In the genomic region with DNA sequence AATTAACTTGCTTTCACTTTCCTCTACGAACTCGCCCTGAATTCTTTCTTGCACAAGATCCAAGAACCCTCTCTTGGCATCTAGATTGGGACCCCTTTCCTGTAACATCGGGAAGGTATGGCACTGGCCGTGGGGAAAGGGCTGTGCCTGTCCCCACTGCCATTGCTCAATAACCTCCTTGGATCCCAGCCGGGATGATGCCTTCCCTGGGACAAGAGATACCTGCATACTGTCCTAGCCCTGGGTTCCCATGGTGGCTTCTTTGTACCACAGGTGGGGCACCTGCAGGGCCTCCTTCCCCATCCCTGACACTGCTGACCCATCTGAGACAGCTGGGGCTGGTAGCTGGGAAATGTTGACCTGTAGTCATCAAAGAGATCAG, we compare ENCODE assay signal across 16 cellular contexts. TPM values are rescaled to one million over a fixed set of nuclear protein-coding genes. Genes with fewer than 3 reads are reported as not detected.
A peak's percentile ranks its signal among the peaks of the same experiment; 100 is the strongest.
DNase-seq lines count a peak whose midpoint lies in the region; ATAC-seq, FAIRE-seq and TF ChIP-seq lines count a peak whose summit lies in the region.
"Not testable (repeated sequence)": the region's sequence is repeated elsewhere in the genome, so short reads cannot be mapped to it uniquely, and the experiment has no call there.
"Had no signal": no experiment of that assay in that cellular context is flagged by ENCODE, and none has a peak within 500 bp of the region (broad histone marks: within the 10 kb centered on the region; RNA-seq: fewer than 3 reads in every experiment).

No MANE protein-coding gene starts in this region.

- not testable (repeated sequence) for H3K27me3 ChIP-seq in BLaER1; Panc1 (ENCODE audit: control insufficient read depth, insufficient read depth, low read length); transverse colon
- H3K27me3 ChIP-seq in K562 (ENCODE audit: control insufficient read depth in 2 of 2, insufficient read depth in 2 of 2, low read length in 2 of 2), result peaks cover 2 to 14% of the 10 kb centered on the region in 2 experiments; a peak in 3 of 5 replicates

- CTCF ChIA-PET in Panc1 (lab: Charles Lee), result not testable (repeated sequence)
- CTCF ChIA-PET in K562 (lab: Yijun Ruan, JAX; ENCODE audit: low intra/inter-chr PET ratio), result interaction anchor here (0.6 kb wide), 1 partner anchor 11 kb away, joined by 3 read pairs; no protein-coding TSS in a partner anchor

- intact Hi-C loops in Panc1 (cut with micrococcal nuclease; ENCODE audit: unreplicated experiment); K562 (cut with micrococcal nuclease); transverse colon (cut with DNase I; ENCODE audit: low total_unique reads): not testable (repeated sequence)

- not testable (repeated sequence) for BruUV-seq in Panc1 (replicated peaks; lab: Mats Ljungman, UMichigan); K562 (replicated peaks; lab: Mats Ljungman, UMichigan)

- not testable (repeated sequence) for ATAC-seq in Panc1, K562
- peak; percentile 48 for ATAC-seq in left lobe of liver

- TF ChIP-seq CTCF in Panc1 (IDR thresholded peaks at IDR 0.05); K562 (IDR thresholded peaks at IDR 0.05 in 2 of 3, conservative IDR thresholded peaks at IDR 0.05 in 1 of 3; ENCODE audit: insufficient read depth in 2 of 3, low read depth in 1 of 3, low read length in 3 of 3); endothelial cell (IDR thresholded peaks at IDR 0.05; ENCODE audit: unreplicated experiment); progenitor cell of endocrine pancreas (IDR thresholded peaks at IDR 0.05; ENCODE audit: unreplicated experiment); transverse colon (IDR thresholded peaks at IDR 0.05): not testable (repeated sequence)

- not testable (repeated sequence) for H3K4me3 ChIP-seq in BLaER1; Panc1 (ENCODE audit: low read depth in 2 of 2, low read length in 2 of 2); K562
- H3K4me3 ChIP-seq in transverse colon, result peak overlapping the region in 1 of 4 donors; percentile 3

- H3K27me3 Mint-ChIP-seq in endothelial cell (ENCODE audit: unreplicated experiment); progenitor cell of endocrine pancreas: not testable (repeated sequence)

- H3K27ac ChIP-seq in BLaER1 (0 out of 2 replicates have a peak overlapping the region, but pooled peaks have one; percentile 80), Panc1 (ENCODE audit: low read length) (0 out of 2 replicates have a peak overlapping the region, but pooled peaks have one; percentile 44), transverse colon (peak overlapping the region in 3 of 4 donors; percentile 67 to 75 (median 69))
- not testable (repeated sequence) for H3K27ac ChIP-seq in K562 (ENCODE audit: extremely low read depth, low read depth, low read length)

- TF ChIP-seq RAD21 in K562 (CRISPR knock-in tag; conservative IDR thresholded peaks at IDR 0.05 in 1 of 2, IDR thresholded peaks at IDR 0.05 in 1 of 2), result not testable (repeated sequence)

- 6% methylated on average over 5 of the region's 5 CpGs for WGBS in K562 (ENCODE audit: insufficient coverage, low coverage, missing lambda C conversion rate)
- 43 to 53% methylated on average over 4 to 5 of the region's 5 CpGs for WGBS in transverse colon (ENCODE audit: low coverage in 1 of 2), 2 donors

- not testable (repeated sequence) for H3K9me1 ChIP-seq in K562 (ENCODE audit: control insufficient read depth, insufficient read depth, low read length)

- not testable (repeated sequence) for H3K9me3 ChIP-seq in BLaER1; Panc1 (ENCODE audit: control insufficient read depth, insufficient read depth, low read depth, low read length); K562 (replicated peaks; ENCODE audit: control insufficient read depth, insufficient read depth, low read depth, low read length); transverse colon

- H3K79me2 ChIP-seq in K562 (ENCODE audit: control insufficient read depth, insufficient read depth, low read length), result not testable (repeated sequence)

- H3K4me1 Mint-ChIP-seq in endothelial cell (ENCODE audit: unreplicated experiment), result peaks cover 41% of the 10 kb centered on the region
- H3K4me1 Mint-ChIP-seq in progenitor cell of endocrine pancreas (ENCODE audit: low read depth), result peaks cover 40% of the 10 kb centered on the region

- not testable (repeated sequence) for H3K36me3 ChIP-seq in BLaER1; Panc1 (ENCODE audit: control insufficient read depth, insufficient read depth, low read length); K562 (ENCODE audit: control insufficient read depth, insufficient read depth, low read length); transverse colon

- not testable (repeated sequence) for DNase-seq in Panc1 (ENCODE audit: low read depth, low spot score); K562 (ENCODE audit: extremely low read depth in 1 of 4, low spot score in 3 of 4); endothelial cell (ENCODE audit: low spot score); left lobe of liver (ENCODE audit: low spot score); progenitor cell of endocrine pancreas (ENCODE audit: low spot score, unreplicated experiment); transverse colon

- H4K20me1 ChIP-seq in BLaER1; K562 (replicated peaks; ENCODE audit: control insufficient read depth, insufficient read depth, low read length): not testable (repeated sequence)

- H3K27ac Mint-ChIP-seq in endothelial cell (ENCODE audit: unreplicated experiment) (peak overlapping the region; percentile 70), progenitor cell of endocrine pancreas (peak overlapping the region; percentile 96)

- not testable (repeated sequence) for H3K36me3 Mint-ChIP-seq in endothelial cell (ENCODE audit: low read depth, unreplicated experiment); progenitor cell of endocrine pancreas (ENCODE audit: insufficient read depth)

- H3K4me1 ChIP-seq in BLaER1, result peaks cover 31% of the 10 kb centered on the region
- not testable (repeated sequence) for H3K4me1 ChIP-seq in Panc1 (ENCODE audit: control insufficient read depth, insufficient read depth, low read length); K562 (replicated peaks in 1 of 2; ENCODE audit: control insufficient read depth in 2 of 2, insufficient read depth in 2 of 2, low read length in 2 of 2)
- H3K4me1 ChIP-seq in transverse colon, result peaks cover 0 to 14% (median 5%) of the 10 kb centered on the region in 4 donors

- POLR2A ChIA-PET in Panc1 (lab: Charles Lee), result not testable (repeated sequence)
- POLR2A ChIA-PET in K562 (lab: Yijun Ruan, JAX), result interaction anchor here (0.6 kb wide), 1 partner anchor 64 kb away, joined by 3 read pairs; no protein-coding TSS in a partner anchor

- H3K9ac ChIP-seq in BLaER1; K562 (ENCODE audit: insufficient read depth in 1 of 2, low read depth in 2 of 2, low read length in 2 of 2): not testable (repeated sequence)

- not testable (repeated sequence) for TF ChIP-seq EP300 in K562 (IDR thresholded peaks at IDR 0.05; ENCODE audit: low read length); transverse colon (IDR thresholded peaks at IDR 0.05; ENCODE audit: low read depth)

- H2AFZ ChIP-seq in K562 (ENCODE audit: low read depth, low read length), result not testable (repeated sequence)

- FAIRE-seq in K562 (lab: Jason Lieb, UNC), result peak; percentile 6

- not testable (repeated sequence) for H3K9me3 Mint-ChIP-seq in endothelial cell (ENCODE audit: unreplicated experiment); progenitor cell of endocrine pancreas (ENCODE audit: low read depth)

- peak overlapping the region; percentile 14 for H3K4me2 ChIP-seq in BLaER1
- not testable (repeated sequence) for H3K4me2 ChIP-seq in K562 (ENCODE audit: insufficient read depth, low read length)

- in situ Hi-C loops in Panc1 (cut with HindIII; ENCODE audit: low pct_unique_long_range_greater_than_20kb, low sequenced_read_pairs); K562 (cut with MboI); transverse colon (cut with MboI; ENCODE audit: low pct_ligation_motif_present in 1 of 4, low pct_unique_long_range_greater_than_20kb in 1 of 4, low sequenced_read_pairs in 3 of 4): not testable (repeated sequence)

- not testable (repeated sequence) for TF ChIP-seq POLR2A in K562 (conservative IDR thresholded peaks at IDR 0.05); transverse colon (IDR thresholded peaks at IDR 0.05)

- not testable (repeated sequence) for H3K4me3 Mint-ChIP-seq in endothelial cell (ENCODE audit: unreplicated experiment); progenitor cell of endocrine pancreas (ENCODE audit: low read depth)

RNA-seq across cellular contexts. Expression of a gene that starts 4.9 kb away (rescaled TPM):
- 5.9 TPM for total RNA-seq in Panc1 (2021; ENCODE audit: unreplicated experiment)
- polyA plus RNA-seq in Panc1 (2012; ENCODE audit: insufficient read length), result not detected
- total RNA-seq in K562 (2011; cell fraction: chromatin; rRNA removed; ENCODE audit: low replicate concordance), result not detected in 2 replicates
- not detected in 2 replicates for total RNA-seq in K562 (2011; cell fraction: nucleolus; rRNA removed)
- not detected in 2 replicates for total RNA-seq in K562 (2011; cell fraction: nucleoplasm; rRNA removed)
- not detected in 2 replicates for total RNA-seq in K562 (2014; rRNA removed)
- not detected in 2 replicates for total RNA-seq in K562 (2014; rRNA removed; fragmentation: Illumina TruSeq; extraction: Trizol)
- total RNA-seq in K562 (2015; rRNA removed; fragmentation: Illumina TruSeq; extraction: Trizol), result not detected in 2 replicates
- total RNA-seq in K562 (2021), result 5.4 and 5.7 TPM in 2 replicates
- polyA plus RNA-seq in K562 (2011; rRNA removed), result not detected in 2 replicates
- polyA plus RNA-seq in K562 (2011; cell fraction: cytosol; rRNA removed), result not detected in 2 replicates
- polyA plus RNA-seq in K562 (2011; cell fraction: nucleus; rRNA removed), result not detected in 2 replicates
- not detected in 2 replicates for polyA plus RNA-seq in K562 (2012)
- polyA plus RNA-seq in K562 (2014; fragmentation: Illumina TruSeq; extraction: Trizol), result not detected in 2 replicates
- not detected for polyA plus RNA-seq in K562 (2014; fragmentation: Nextera tagmentation; extraction: Ambion mirVana)
- not detected in 2 replicates for polyA plus RNA-seq in K562 (2014; rRNA removed)
- not detected in 2 replicates for polyA minus RNA-seq in K562 (2011; rRNA and poly(A)+ RNA removed)
- not detected in 2 replicates for polyA minus RNA-seq in K562 (2011; cell fraction: cytosol; rRNA and poly(A)+ RNA removed)
- polyA minus RNA-seq in K562 (2011; cell fraction: nucleus; rRNA and poly(A)+ RNA removed), result not detected in 2 replicates
- total RNA-seq in endothelial cell (ENCODE audit: unreplicated experiment), result not detected
- total RNA-seq in left lobe of liver, result 13.4 TPM
- 1.5 and 3.1 TPM in 2 replicates for total RNA-seq in progenitor cell of endocrine pancreas
- not detected for total RNA-seq in transverse colon
- total RNA-seq: CD8-positive, alpha-beta T cell; G401; H7; HFFc6; HT1080; IMR-90 had no signal
- polyA plus RNA-seq: A549, BJ, GM12878, IMR-90 had no signal

RNA-seq across cellular contexts. Expression of a gene that starts 19.8 kb away (rescaled TPM):
- total RNA-seq in Panc1 (2021; ENCODE audit: unreplicated experiment), result 3.4 TPM
- polyA plus RNA-seq in Panc1 (2012; ENCODE audit: insufficient read length), result not detected
- total RNA-seq in K562 (2011; cell fraction: chromatin; rRNA removed; ENCODE audit: low replicate concordance), result not detected in 2 replicates
- not detected in 2 replicates for total RNA-seq in K562 (2011; cell fraction: nucleolus; rRNA removed)
- not detected in 2 replicates for total RNA-seq in K562 (2011; cell fraction: nucleoplasm; rRNA removed)
- not detected in 2 replicates for total RNA-seq in K562 (2014; rRNA removed)
- not detected in 2 replicates for total RNA-seq in K562 (2014; rRNA removed; fragmentation: Illumina TruSeq; extraction: Trizol)
- total RNA-seq in K562 (2015; rRNA removed; fragmentation: Illumina TruSeq; extraction: Trizol), result not detected in 2 replicates
- total RNA-seq in K562 (2021), result 3.1 and 3.8 TPM in 2 replicates
- not detected in 2 replicates for polyA plus RNA-seq in K562 (2011; rRNA removed)
- not detected in 2 replicates for polyA plus RNA-seq in K562 (2011; cell fraction: cytosol; rRNA removed)
- polyA plus RNA-seq in K562 (2011; cell fraction: nucleus; rRNA removed), result not detected in 2 replicates
- not detected in 2 replicates for polyA plus RNA-seq in K562 (2012)
- not detected in 2 replicates for polyA plus RNA-seq in K562 (2014; fragmentation: Illumina TruSeq; extraction: Trizol)
- polyA plus RNA-seq in K562 (2014; fragmentation: Nextera tagmentation; extraction: Ambion mirVana), result not detected
- polyA plus RNA-seq in K562 (2014; rRNA removed), result not detected in 2 replicates
- not detected in 2 replicates for polyA minus RNA-seq in K562 (2011; rRNA and poly(A)+ RNA removed)
- polyA minus RNA-seq in K562 (2011; cell fraction: cytosol; rRNA and poly(A)+ RNA removed), result not detected in 2 replicates
- not detected in 2 replicates for polyA minus RNA-seq in K562 (2011; cell fraction: nucleus; rRNA and poly(A)+ RNA removed)
- not detected for total RNA-seq in endothelial cell (ENCODE audit: unreplicated experiment)
- total RNA-seq in left lobe of liver, result 7.4 TPM
- total RNA-seq in progenitor cell of endocrine pancreas, result 0.58 TPM in 1 of 2 replicates, not detected in the other
- not detected for total RNA-seq in transverse colon
- total RNA-seq: CD8-positive, alpha-beta T cell; G401; H7; HFFc6; HT1080; IMR-90 had no signal
- polyA plus RNA-seq: A549, BJ, GM12878, IMR-90 had no signal

RNA-seq across cellular contexts. Expression of a gene that starts 55.9 kb away (rescaled TPM):
- total RNA-seq in Panc1 (2021; ENCODE audit: unreplicated experiment), result 240 TPM
- polyA plus RNA-seq in Panc1 (2012; ENCODE audit: insufficient read length), result 137 TPM
- 27.3 and 52.8 TPM in 2 replicates for total RNA-seq in K562 (2011; cell fraction: chromatin; rRNA removed; ENCODE audit: low replicate concordance)
- total RNA-seq in K562 (2011; cell fraction: nucleolus; rRNA removed), result 16.5 and 16.7 TPM in 2 replicates
- 28.4 and 33.8 TPM in 2 replicates for total RNA-seq in K562 (2011; cell fraction: nucleoplasm; rRNA removed)
- total RNA-seq in K562 (2014; rRNA removed), result 186 and 222 TPM in 2 replicates
- 370 and 448 TPM in 2 replicates for total RNA-seq in K562 (2014; rRNA removed; fragmentation: Illumina TruSeq; extraction: Trizol)
- total RNA-seq in K562 (2015; rRNA removed; fragmentation: Illumina TruSeq; extraction: Trizol), result 313 and 336 TPM in 2 replicates
- 242 and 247 TPM in 2 replicates for total RNA-seq in K562 (2021)
- 331 and 398 TPM in 2 replicates for polyA plus RNA-seq in K562 (2011; rRNA removed)
- 104 and 188 TPM in 2 replicates for polyA plus RNA-seq in K562 (2011; cell fraction: cytosol; rRNA removed)
- 43.4 and 84.2 TPM in 2 replicates for polyA plus RNA-seq in K562 (2011; cell fraction: nucleus; rRNA removed)
- 204 and 451 TPM in 2 replicates for polyA plus RNA-seq in K562 (2012)
- polyA plus RNA-seq in K562 (2014; fragmentation: Illumina TruSeq; extraction: Trizol), result 345 and 351 TPM in 2 replicates
- polyA plus RNA-seq in K562 (2014; fragmentation: Nextera tagmentation; extraction: Ambion mirVana), result 100 to 1,000 TPM; 230 to 325 TPM
- 192 and 212 TPM in 2 replicates for polyA plus RNA-seq in K562 (2014; rRNA removed)
- polyA minus RNA-seq in K562 (2011; rRNA and poly(A)+ RNA removed), result 345 and 401 TPM in 2 replicates
- 105 and 170 TPM in 2 replicates for polyA minus RNA-seq in K562 (2011; cell fraction: cytosol; rRNA and poly(A)+ RNA removed)
- 11.2 and 35.4 TPM in 2 replicates for polyA minus RNA-seq in K562 (2011; cell fraction: nucleus; rRNA and poly(A)+ RNA removed)
- 370 TPM for total RNA-seq in endothelial cell (ENCODE audit: unreplicated experiment)
- total RNA-seq in left lobe of liver, result 69.8 TPM
- total RNA-seq in progenitor cell of endocrine pancreas, result 287 and 288 TPM in 2 replicates
- 100 to 1,000 TPM; 140 to 245 (median 174) TPM for total RNA-seq in transverse colon

RNA-seq across cellular contexts. Expression of a gene that starts 59.5 kb away (rescaled TPM):
- total RNA-seq in Panc1 (2021; ENCODE audit: unreplicated experiment) (171 TPM), K562 (2014; rRNA removed) (21.0 and 31.3 TPM in 2 replicates), K562 (2014; rRNA removed; fragmentation: Illumina TruSeq; extraction: Trizol) (11.4 and 15.7 TPM in 2 replicates), K562 (2015; rRNA removed; fragmentation: Illumina TruSeq; extraction: Trizol) (13.7 and 17.1 TPM in 2 replicates), K562 (2021) (139 and 160 TPM in 2 replicates), endothelial cell (ENCODE audit: unreplicated experiment) (1,732 TPM), left lobe of liver (50.8 TPM), progenitor cell of endocrine pancreas (656 and 657 TPM in 2 replicates), transverse colon (100 to 1,000 TPM; 107 to 343 (median 228) TPM)
- 324 TPM for polyA plus RNA-seq in Panc1 (2012; ENCODE audit: insufficient read length)
- 232 and 574 TPM in 2 replicates for total RNA-seq in K562 (2011; cell fraction: chromatin; rRNA removed; ENCODE audit: low replicate concordance)
- 235 and 282 TPM in 2 replicates for total RNA-seq in K562 (2011; cell fraction: nucleolus; rRNA removed)
- total RNA-seq in K562 (2011; cell fraction: nucleoplasm; rRNA removed), result 178 and 183 TPM in 2 replicates
- polyA plus RNA-seq in K562 (2011; rRNA removed) (9.9 and 20.6 TPM in 2 replicates), K562 (2014; fragmentation: Illumina TruSeq; extraction: Trizol) (30.9 and 52.3 TPM in 2 replicates), K562 (2014; fragmentation: Nextera tagmentation; extraction: Ambion mirVana) (under 1 TPM; 0.14 to 0.86 TPM), K562 (2014; rRNA removed) (29.9 and 34.2 TPM in 2 replicates)
- 14.0 and 24.0 TPM in 2 replicates for polyA plus RNA-seq in K562 (2011; cell fraction: cytosol; rRNA removed)
- 101 and 113 TPM in 2 replicates for polyA plus RNA-seq in K562 (2011; cell fraction: nucleus; rRNA removed)
- 55.2 and 134 TPM in 2 replicates for polyA plus RNA-seq in K562 (2012)
- 23.2 and 36.8 TPM in 2 replicates for polyA minus RNA-seq in K562 (2011; rRNA and poly(A)+ RNA removed)
- polyA minus RNA-seq in K562 (2011; cell fraction: cytosol; rRNA and poly(A)+ RNA removed), result 58.5 and 103 TPM in 2 replicates
- 67.2 and 102 TPM in 2 replicates for polyA minus RNA-seq in K562 (2011; cell fraction: nucleus; rRNA and poly(A)+ RNA removed)
